ENCODE assay signal across 9 cellular contexts in the genomic region with DNA sequence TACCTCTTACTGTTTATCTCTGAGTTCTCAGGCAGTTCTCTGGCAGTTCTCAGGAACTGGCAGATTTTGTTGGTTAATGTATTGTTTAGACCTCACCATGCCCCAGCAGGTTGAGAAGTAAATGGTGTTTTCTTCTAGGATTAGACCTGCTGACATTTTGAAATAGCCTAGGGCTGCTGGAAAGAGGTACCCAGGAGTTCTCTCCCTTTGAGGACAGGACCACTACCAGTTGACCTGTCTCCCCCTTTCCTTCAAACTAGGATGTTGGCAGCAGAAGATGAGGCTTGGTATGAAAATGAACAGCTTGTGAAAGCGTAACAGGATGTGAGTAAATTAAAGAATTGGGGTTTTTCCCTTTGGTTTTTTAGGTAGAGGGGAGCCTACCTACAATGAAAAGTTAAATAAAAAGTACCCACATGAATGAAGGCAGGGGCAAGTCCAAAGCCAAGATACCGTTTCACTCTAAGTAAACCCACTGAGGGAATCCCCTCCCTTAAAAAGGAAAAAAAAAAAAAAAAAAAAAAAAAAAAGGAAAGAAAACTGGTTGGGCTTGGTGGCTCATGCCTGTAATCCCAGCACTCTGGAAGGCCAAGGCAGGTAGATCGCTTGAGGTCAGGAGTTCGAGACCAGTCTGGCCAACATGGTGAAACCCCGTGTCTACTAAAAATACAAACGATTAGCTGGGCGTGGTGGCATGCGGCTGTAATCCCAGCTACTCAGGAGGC.
DNase-seq lines count a peak whose midpoint lies in the region; ATAC-seq and TF ChIP-seq lines count a peak whose summit lies in the region.
"Had no signal": no experiment of that assay in that cellular context is flagged by ENCODE, and none has a peak within 500 bp of the region (broad histone marks: within the 10 kb centered on the region; RNA-seq: fewer than 3 reads in every experiment).

No MANE protein-coding gene starts in this region.

- H3K36me3 Mint-ChIP-seq in T-helper 1 cell treated with Interleukin-12 subunit alpha and Interleukin-12 subunit beta and Interleukin-4 antibody, amounts not matched to agents 30 μg/mL and 1 μg/mL, for 36 hours (ENCODE audit: low read depth) = no peaks in the 10 kb centered on the region

- WGBS in GM23248 (ENCODE audit: low coverage in 1 of 2, low lambda C conversion rate in 2 of 2, missing lambda C conversion rate in 2 of 2), 2 experiments = 88 to 89% methylated on average over 8 of the region's 8 CpGs

- H3K27ac Mint-ChIP-seq in T-helper 1 cell treated with Interleukin-12 subunit alpha and Interleukin-12 subunit beta and Interleukin-4 antibody, amounts not matched to agents 30 μg/mL and 1 μg/mL, for 36 hours = peak overlapping the region; percentile 86

- no peak overlapping the region for H3K4me2 ChIP-seq in GM23248 (ENCODE audit: unreplicated experiment)

- H2AFZ ChIP-seq in GM23248 = no peak overlapping the region

- no peak for TF ChIP-seq CTCF in omental fat pad (IDR thresholded peaks at IDR 0.05)

- H3K9me2 ChIP-seq in GM23248 (ENCODE audit: insufficient read depth) = no peaks in the 10 kb centered on the region

- no peaks in the 10 kb centered on the region for H4K20me1 ChIP-seq in GM23248 (ENCODE audit: insufficient read depth)

- peaks cover 40% of the 10 kb centered on the region for H3K4me1 ChIP-seq in GM23248 (ENCODE audit: insufficient read depth)

- H3K9ac ChIP-seq in GM23248 = no peak overlapping the region

- H3F3A ChIP-seq in GM23248 (ENCODE audit: insufficient read depth) = peaks cover 18% of the 10 kb centered on the region

- peaks cover 42% of the 10 kb centered on the region for H3K27me3 Mint-ChIP-seq in T-helper 1 cell treated with Interleukin-12 subunit alpha and Interleukin-12 subunit beta and Interleukin-4 antibody, amounts not matched to agents 30 μg/mL and 1 μg/mL, for 36 hours (ENCODE audit: low read depth)

- no peaks in the 10 kb centered on the region for H3K27me3 ChIP-seq in GM23248 (replicated peaks; ENCODE audit: insufficient read depth)

- in situ Hi-C loops in GM23248 (cut with MboI) = no loop called here

- H3K27ac ChIP-seq in GM23248 = no peak overlapping the region

- peak overlapping the region; percentile 39 for H3K4me3 Mint-ChIP-seq in T-helper 1 cell treated with Interleukin-12 subunit alpha and Interleukin-12 subunit beta and Interleukin-4 antibody, amounts not matched to agents 30 μg/mL and 1 μg/mL, for 36 hours

- no peaks in the 10 kb centered on the region for H3K79me2 ChIP-seq in GM23248 (ENCODE audit: insufficient read depth)

- peak; percentile 68 for ATAC-seq in HG02840 (IDR thresholded peaks at IDR 0.05; ENCODE audit: low FRiP score, unreplicated experiment)
- ATAC-seq in omental fat pad (ENCODE audit: low FRiP score) = no peak
- ATAC-seq: lower lobe of right lung had no signal

- H3K9me3 Mint-ChIP-seq in T-helper 1 cell treated with Interleukin-12 subunit alpha and Interleukin-12 subunit beta and Interleukin-4 antibody, amounts not matched to agents 30 μg/mL and 1 μg/mL, for 36 hours = no peaks in the 10 kb centered on the region

- no peaks in the 10 kb centered on the region for H3K36me3 ChIP-seq in GM23248 (ENCODE audit: low read depth)
- H3K36me3 ChIP-seq: lower lobe of right lung had no signal

- peak; percentile 25 to 28 for DNase-seq in activated CD4-positive, alpha-beta T cell treated with anti-CD3 and anti-CD28 coated beads for 4 hours
- no peak for DNase-seq in activated CD4-positive, alpha-beta T cell treated with anti-CD3 and anti-CD28 coated beads, Interleukin-2, amount 50 U/mL, for 1 hour
- peak; percentile 50 for DNase-seq in stimulated activated CD8-positive, alpha-beta memory T cell treated with anti-CD3 and anti-CD28 coated beads, Interleukin-4, amount 100 ng/mL, for 48 hours
- DNase-seq in omental fat pad (ENCODE audit: low spot score) = no peak
- DNase-seq in hypothalamus (lab: John Stamatoyannopoulos, UW) = no peak
- DNase-seq in GM23248 = no peak
- DNase-seq: lower lobe of right lung had no signal

- H3K9me3 ChIP-seq in GM23248 (ENCODE audit: low read depth) = no peaks in the 10 kb centered on the region
- H3K9me3 ChIP-seq: lower lobe of right lung had no signal

- H3K4me1 Mint-ChIP-seq in T-helper 1 cell treated with Interleukin-12 subunit alpha and Interleukin-12 subunit beta and Interleukin-4 antibody, amounts not matched to agents 30 μg/mL and 1 μg/mL, for 36 hours (ENCODE audit: low read depth) = peaks cover 29% of the 10 kb centered on the region

- H3K4me3 ChIP-seq in GM23248 = no peak overlapping the region
- H3K4me3 ChIP-seq: lower lobe of right lung had no signal

Comparison
In these comparisons a context has a peak if more than half of its experiments do, and no peak if none do; other contexts are left out.
1. DNase-seq: peak in activated CD4-positive, alpha-beta T cell treated with anti-CD3 and anti-CD28 coated beads for 4 hours (2 of 2) and stimulated activated CD8-positive, alpha-beta memory T cell treated with anti-CD3 and anti-CD28 coated beads, Interleukin-4, amount 100 ng/mL, for 48 hours (single experiment); none in activated CD4-positive, alpha-beta T cell treated with anti-CD3 and anti-CD28 coated beads, Interleukin-2, amount 50 U/mL, for 1 hour (single experiment), omental fat pad (single experiment), hypothalamus (0 of 51) and GM23248 (single experiment).